ENCODE assay signal across 20 cellular contexts in genomic region chr2:115976916-115977315, GRCh38.
"Had no signal": no experiment of that assay in that cellular context is flagged by ENCODE, and none has a peak within 500 bp of the region (broad histone marks: within the 10 kb centered on the region; RNA-seq: fewer than 3 reads in every experiment).

No MANE protein-coding gene starts in this region.

- ATAC-seq: activated CD4-positive, CD25-positive, alpha-beta regulatory T cell treated with anti-CD3 and anti-CD28 coated beads, Interleukin-2, amount 50 U/mL, for 24 hours; activated CD8-positive, alpha-beta T cell treated with anti-CD3 and anti-CD28 coated beads, Interleukin-2, amount 10 ng/mL, durations not matched to agents 7 days and 5 days; PC-3 had no signal

- DNase-seq: activated CD4-positive, alpha-beta T cell treated with anti-CD3 and anti-CD28 coated beads for 4 hours; activated CD8-positive, alpha-beta memory T cell treated with anti-CD3 and anti-CD28 coated beads, Interleukin-2, amount 50 U/mL, for 48 hours; activated CD8-positive, alpha-beta T cell treated with anti-CD3 and anti-CD28 coated beads, Interleukin-2, amount 10 ng/mL, durations not matched to agents 7 days and 5 days; activated naive CD4-positive, alpha-beta T cell treated with anti-CD3 and anti-CD28 coated beads, Interleukin-2, amount 50 U/mL, for 16 hours; activated naive CD8-positive, alpha-beta T cell treated with anti-CD3 and anti-CD28 coated beads, Interleukin-2, amount 10 ng/mL, durations not matched to agents 7 days and 5 days; activated T-cell treated with anti-CD3 and anti-CD28 coated beads, Interleukin-2, amount 50 U/mL, for 1 hour; adrenal gland; anterior cingulate cortex; caudate nucleus; NCI-H1048; NCI-H146; NCI-H187 treated with DMSO at 0.1 percent for 48 hours; NCI-H2081 treated with DMSO at 0.1 percent for 48 hours; NCI-H446; NCI-H524; NK-92 treated with Interleukin-12 subunit alpha and Interleukin-12 subunit beta, amount 100 ng/mL, for 24 hours; PC-3; SHP77 had no signal

- H3K9me3 ChIP-seq: adrenal gland had no signal

- H3K27me3 ChIP-seq: adrenal gland, SJSA1 had no signal

- H3K4me1 ChIP-seq: adrenal gland, SJSA1 had no signal

- H3K4me3 ChIP-seq: adrenal gland, SJSA1 had no signal

- H3K27ac ChIP-seq: adrenal gland, SJSA1 had no signal

- H3K36me3 ChIP-seq: adrenal gland, SJSA1 had no signal
